22 cellular contexts compared by ENCODE assay signal in the genomic region with DNA sequence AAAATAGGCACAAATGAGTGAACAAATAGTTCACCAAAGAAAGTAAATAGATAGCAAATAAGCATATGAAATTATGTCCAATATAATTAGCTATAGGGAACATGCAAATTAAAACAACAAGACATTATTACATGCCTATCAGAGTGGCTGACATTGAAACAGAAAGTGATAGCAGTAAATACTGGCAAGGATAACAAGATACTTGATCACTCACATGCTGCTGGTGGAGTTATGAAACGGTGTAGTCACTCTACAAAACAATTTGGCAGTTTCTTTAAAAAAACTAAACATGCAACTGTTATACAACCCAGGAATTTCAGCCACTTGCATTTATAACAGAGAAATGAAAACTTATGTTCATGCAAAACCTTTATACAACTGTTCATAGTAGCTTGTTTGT.
DNase-seq lines count a peak whose midpoint lies in the region; ATAC-seq, FAIRE-seq and TF ChIP-seq lines count a peak whose summit lies in the region.
"Had no signal": no experiment of that assay in that cellular context is flagged by ENCODE, and none has a peak within 500 bp of the region (broad histone marks: within the 10 kb centered on the region; RNA-seq: fewer than 3 reads in every experiment).

No MANE protein-coding gene starts in this region.

- peak; percentile 53 for FAIRE-seq in small intestine (lab: Jason Lieb, UNC)
- FAIRE-seq: GM18507, HTR-8/SVneo had no signal

- BruUV-seq in OCI-LY7 (replicated peaks; lab: Mats Ljungman, UMichigan) = no TSS peak

- WGBS in small intestine, 3 donors = 3 to 16% (median 6%) methylated on average over 1 of the region's 1 CpG

- TF ChIP-seq CTCF in OCI-LY7 (conservative IDR thresholded peaks at IDR 0.05; ENCODE audit: low read length) = no peak

- H3K4me1 ChIP-seq in small intestine (ENCODE audit: control insufficient read depth in 2 of 2, insufficient read depth in 1 of 2, low read depth in 1 of 2, low read length in 1 of 2) = no peaks in the 10 kb centered on the region
- no peaks in the 10 kb centered on the region for H3K4me1 ChIP-seq in OCI-LY7 (ENCODE audit: insufficient read depth, low read length, poor library complexity, severe bottlenecking)
- H3K4me1 ChIP-seq: SJCRH30, upper lobe of left lung had no signal

- H4K20me1 ChIP-seq in OCI-LY7 (ENCODE audit: insufficient read depth, low read length) = no peaks in the 10 kb centered on the region

- H3K36me3 ChIP-seq in small intestine (ENCODE audit: control insufficient read depth in 2 of 2, insufficient read depth in 2 of 2, low read length in 2 of 2) = no peaks in the 10 kb centered on the region
- no peaks in the 10 kb centered on the region for H3K36me3 ChIP-seq in H7 (replicated peaks; ENCODE audit: control insufficient read depth, insufficient read depth, low read length)
- no peaks in the 10 kb centered on the region for H3K36me3 ChIP-seq in OCI-LY7 (ENCODE audit: insufficient read depth, low read length)
- H3K36me3 ChIP-seq: heart right ventricle, SJCRH30, upper lobe of left lung had no signal

- intact Hi-C loops in OCI-LY7 (cut with micrococcal nuclease; ENCODE audit: unreplicated experiment) = no loop called here

- H3K4me3 ChIP-seq in small intestine (ENCODE audit: low read depth in 1 of 2, low read length in 2 of 2) (no peak overlapping the region), H7 (ENCODE audit: insufficient read depth, low read depth, low read length) (no peak overlapping the region), OCI-LY7 (ENCODE audit: low read depth, low read length, poor library complexity, severe bottlenecking) (no peak overlapping the region)
- H3K4me3 ChIP-seq: heart right ventricle, PC-9, SJCRH30, upper lobe of left lung had no signal

- no peak overlapping the region for H3K27ac ChIP-seq in small intestine (ENCODE audit: low read depth in 1 of 2, low read length in 1 of 2)
- no peak overlapping the region for H3K27ac ChIP-seq in OCI-LY7 (ENCODE audit: low read depth, low read length, poor library complexity, severe bottlenecking)
- H3K27ac ChIP-seq: heart right ventricle, PC-9, SJCRH30, upper lobe of left lung, VCaP had no signal

- no peaks in the 10 kb centered on the region for H3K9me3 ChIP-seq in small intestine (ENCODE audit: control insufficient read depth, low read depth)
- H3K9me3 ChIP-seq in OCI-LY7 (ENCODE audit: low read length) = no peaks in the 10 kb centered on the region
- H3K9me3 ChIP-seq: upper lobe of left lung had no signal

- no peak overlapping the region for H2AFZ ChIP-seq in OCI-LY7 (ENCODE audit: low read length)
- H2AFZ ChIP-seq: PC-9 had no signal

- POLR2A ChIA-PET in OCI-LY7 (lab: Charles Lee) = no interaction called here

- H3K9me2 ChIP-seq in OCI-LY7 (ENCODE audit: insufficient read depth, low read length) = no peaks in the 10 kb centered on the region; the same call in 1 of the 2 replicates

- DNase-seq in LHCN-M2 (ENCODE audit: low read depth) (peak; percentile 5), small intestine (peak; percentile 52), H7 (no peak), OCI-LY7 (ENCODE audit: low spot score) (no peak), putamen (ENCODE audit: low spot score) (no peak)
- DNase-seq: activated CD8-positive, alpha-beta memory T cell treated with anti-CD3 and anti-CD28 coated beads, Interleukin-2, amount 50 U/mL, for 48 hours; activated effector memory CD4-positive, alpha-beta T cell treated with anti-CD3 and anti-CD28 coated beads, Interleukin-2, amount 50 U/mL, for 16 hours; activated naive CD8-positive, alpha-beta T cell treated with anti-CD3 and anti-CD28 coated beads, Interleukin-2, amount 50 U/mL, for 24 hours; AML-193; effector memory CD4-positive, alpha-beta T cell; heart right ventricle; NCI-H1092; NCI-H2029; NCI-H226; PC-9; SJCRH30; upper lobe of left lung had no signal

- no peak overlapping the region for H3K4me2 ChIP-seq in OCI-LY7 (ENCODE audit: low read length)
- H3K4me2 ChIP-seq: PC-9 had no signal

- peak; percentile 58 for ATAC-seq in GM18520 (IDR thresholded peaks at IDR 0.05; ENCODE audit: unreplicated experiment)
- peak; percentile 69 for ATAC-seq in GM21529 (IDR thresholded peaks at IDR 0.05; ENCODE audit: unreplicated experiment)
- ATAC-seq: activated naive CD8-positive, alpha-beta T cell treated with anti-CD3 and anti-CD28 coated beads, Interleukin-2, amount 50 U/mL, for 24 hours; heart right ventricle had no signal

- no peaks in the 10 kb centered on the region for H3K79me2 ChIP-seq in OCI-LY7 (ENCODE audit: insufficient read depth, low read depth, low read length)

- CTCF ChIA-PET in OCI-LY7 (lab: Charles Lee; ENCODE audit: unreplicated experiment) = no interaction called here

- no peaks in the 10 kb centered on the region for H3K27me3 ChIP-seq in small intestine (ENCODE audit: control insufficient read depth in 2 of 2, insufficient read depth in 2 of 2, low read length in 2 of 2)
- no peaks in the 10 kb centered on the region for H3K27me3 ChIP-seq in H7 (ENCODE audit: control insufficient read depth, insufficient read depth, low read length)
- H3K27me3 ChIP-seq: heart right ventricle, SJCRH30, upper lobe of left lung had no signal

Comparison
In these comparisons a context has a peak if more than half of its experiments do, and no peak if none do; other contexts are left out.
1. DNase-seq: peak in LHCN-M2 (single experiment) and small intestine (single experiment); none in H7 (single experiment), OCI-LY7 (single experiment) and putamen (single experiment).